In genomic region chr12:49187184-49187583, GRCh38 we compare ENCODE assay signal across 8 cellular contexts. TPM values are rescaled to one million over a fixed set of nuclear protein-coding genes. Genes with fewer than 3 reads are reported as not detected.
A peak's percentile ranks its signal among the peaks of the same experiment; 100 is the strongest.
DNase-seq lines count a peak whose midpoint lies in the region; ATAC-seq and TF ChIP-seq lines count a peak whose summit lies in the region.

No MANE protein-coding gene starts in this region.

- no peak for ATAC-seq in HG03280 (IDR thresholded peaks at IDR 0.05; ENCODE audit: unreplicated experiment)

- H3K4me3 ChIP-seq in H7 (ENCODE audit: insufficient read depth, low read depth, low read length) = no peak overlapping the region; the same call in 1 of the 2 replicates

- no peaks in the 10 kb centered on the region for H3K27me3 ChIP-seq in H7 (ENCODE audit: control insufficient read depth, insufficient read depth, low read length)

- no peak for TF ChIP-seq CTCF in CD14-positive monocyte (IDR thresholded peaks at IDR 0.05)

- H3K36me3 Mint-ChIP-seq in CD14-positive monocyte = peaks cover 35 to 48% of the 10 kb centered on the region in 2 donors
- H3K36me3 Mint-ChIP-seq in activated naive CD8-positive, alpha-beta T cell treated with anti-CD3 and anti-CD28 coated beads for 36 hours = peaks cover 9% of the 10 kb centered on the region

- peak overlapping the region; percentile 96 to 97 for H3K4me3 Mint-ChIP-seq in CD14-positive monocyte
- peak overlapping the region; percentile 14 for H3K4me3 Mint-ChIP-seq in activated naive CD8-positive, alpha-beta T cell treated with anti-CD3 and anti-CD28 coated beads for 36 hours

- intact Hi-C loops in CD14-positive monocyte (cut with micrococcal nuclease) (loop anchor here (5.0 kb wide), 2 partner anchors 45 to 55 kb away; partner anchors contain the start of gene TUBA1B (in 1 of the 2)), cardiac septum (cut with DNase I) (no loop called here), posterior cingulate gyrus (cut with DNase I) (loop anchor here (1.0 kb wide), 1 partner anchor 47 kb away; no protein-coding TSS in a partner anchor)

- peaks cover 1% of the 10 kb centered on the region for H3K36me3 ChIP-seq in H7 (replicated peaks; ENCODE audit: control insufficient read depth, insufficient read depth, low read length)

- peaks cover 0 to 3% (median 2%) of the 10 kb centered on the region in 3 donors for H3K27me3 Mint-ChIP-seq in CD14-positive monocyte (ENCODE audit: low read depth in 3 of 3)
- no peaks in the 10 kb centered on the region for H3K27me3 Mint-ChIP-seq in activated naive CD8-positive, alpha-beta T cell treated with anti-CD3 and anti-CD28 coated beads for 36 hours

- DNase-seq in CD14-positive monocyte (ENCODE audit: low spot score) = no peak
- peak; percentile 47 to 84 (median 63) for DNase-seq in NCI-H1417 (lab: John Stamatoyannopoulos, UW)
- DNase-seq in activated naive CD8-positive, alpha-beta T cell treated with anti-CD3 and anti-CD28 coated beads for 36 hours = no peak
- peak; percentile 82 for DNase-seq in cardiac septum (ENCODE audit: low spot score)
- DNase-seq in posterior cingulate gyrus = peak; percentile 76 to 98 (median 84)
- no peak for DNase-seq in H7
- DNase-seq in activated naive CD4-positive, alpha-beta T cell treated with anti-CD3 and anti-CD28 coated beads, Interleukin-2, amount 50 U/mL, for 16 hours = no peak

- H3K9me3 Mint-ChIP-seq in CD14-positive monocyte = no peaks in the 10 kb centered on the region
- no peaks in the 10 kb centered on the region for H3K9me3 Mint-ChIP-seq in activated naive CD8-positive, alpha-beta T cell treated with anti-CD3 and anti-CD28 coated beads for 36 hours

- H3K4me1 Mint-ChIP-seq in CD14-positive monocyte = peaks cover 29% of the 10 kb centered on the region
- H3K4me1 Mint-ChIP-seq in activated naive CD8-positive, alpha-beta T cell treated with anti-CD3 and anti-CD28 coated beads for 36 hours = peaks cover 12% of the 10 kb centered on the region

- peak overlapping the region in 3 of 7 donors; percentile 5 to 99 (median 94) for H3K27ac Mint-ChIP-seq in CD14-positive monocyte
- H3K27ac Mint-ChIP-seq in activated naive CD8-positive, alpha-beta T cell treated with anti-CD3 and anti-CD28 coated beads for 36 hours = no peak overlapping the region

RNA-seq across cellular contexts. Expression of gene TUBA1A, which starts 1.7 kb away (rescaled TPM):
- polyA plus RNA-seq in CD14-positive monocyte = 100 to 1,000 TPM; 859 to 946 TPM
- 10 to 100 TPM; 54.3 to 55.0 TPM for total RNA-seq in activated naive CD8-positive, alpha-beta T cell treated with anti-CD3 and anti-CD28 coated beads for 36 hours
- 250 TPM for total RNA-seq in cardiac septum
- 268 and 321 TPM in 2 replicates for total RNA-seq in H7 (2014; rRNA removed; shearing (Covaris generic))

RNA-seq across cellular contexts. Expression of gene TUBA1B, which starts 56.0 kb away (rescaled TPM):
- 100 to 1,000 TPM; 481 to 538 TPM for polyA plus RNA-seq in CD14-positive monocyte
- total RNA-seq in activated naive CD8-positive, alpha-beta T cell treated with anti-CD3 and anti-CD28 coated beads for 36 hours = 1,000 to 10,000 TPM; 2,350 to 2,390 TPM
- 377 TPM for total RNA-seq in cardiac septum
- total RNA-seq in H7 (2014; rRNA removed; shearing (Covaris generic)) = 3,556 and 4,028 TPM in 2 replicates

Comparison
In these comparisons a context has a peak if more than half of its experiments do, and no peak if none do; other contexts are left out.
1. DNase-seq: peak in NCI-H1417 (3 of 3), cardiac septum (single experiment) and posterior cingulate gyrus (10 of 10); none in CD14-positive monocyte (single experiment), activated naive CD8-positive, alpha-beta T cell treated with anti-CD3 and anti-CD28 coated beads for 36 hours (single experiment), H7 (single experiment) and activated naive CD4-positive, alpha-beta T cell treated with anti-CD3 and anti-CD28 coated beads, Interleukin-2, amount 50 U/mL, for 16 hours (single experiment).